Comparison of ENCODE assay signal across 16 cellular contexts in genomic region chr10:70586348-70586930, GRCh38. TPM values are rescaled to one million over a fixed set of nuclear protein-coding genes. Genes with fewer than 3 reads are reported as not detected.
"Had no signal": no experiment of that assay in that cellular context is flagged by ENCODE, and none has a peak within 500 bp of the region (broad histone marks: within the 10 kb centered on the region; RNA-seq: fewer than 3 reads in every experiment).

No MANE protein-coding gene starts in this region.

- H3K9ac ChIP-seq: SK-N-SH had no signal

- H3K36me3 Mint-ChIP-seq: activated naive CD4-positive, alpha-beta T cell treated with anti-CD3 and anti-CD28 coated beads, Interleukin-2, amount 50 U/mL, for 24 hours had no signal

- H3K9me3 Mint-ChIP-seq: activated naive CD4-positive, alpha-beta T cell treated with anti-CD3 and anti-CD28 coated beads, Interleukin-2, amount 50 U/mL, for 24 hours had no signal

- DNase-seq: activated CD4-positive, alpha-beta T cell treated with anti-CD3 and anti-CD28 coated beads for 4 hours; mammary epithelial cell; SK-N-SH; stimulated activated CD4-positive, alpha-beta T cell treated with anti-CD3 and anti-CD28 coated beads, Interleukin-12 subunit alpha, Interleukin-12 subunit beta, amount 100 ng/mL, for 4 hours; stimulated activated naive CD4-positive, alpha-beta T cell treated with Interleukin-2 at 50 U/mL for 16 hours; T-helper 1 cell; testis had no signal

- H3K27me3 ChIP-seq: breast epithelium, esophagus muscularis mucosa, testis, upper lobe of right lung had no signal

- H3K4me1 Mint-ChIP-seq: activated naive CD4-positive, alpha-beta T cell treated with anti-CD3 and anti-CD28 coated beads, Interleukin-2, amount 50 U/mL, for 24 hours had no signal

- H3K4me1 ChIP-seq: breast epithelium had no signal

- H3K4me3 Mint-ChIP-seq: activated naive CD4-positive, alpha-beta T cell treated with anti-CD3 and anti-CD28 coated beads, Interleukin-2, amount 50 U/mL, for 24 hours had no signal

- H3K27ac ChIP-seq: breast epithelium, esophagus muscularis mucosa, testis, upper lobe of right lung, VCaP had no signal

- H3K9me3 ChIP-seq: breast epithelium, esophagus muscularis mucosa, SK-N-SH, testis, upper lobe of right lung had no signal

- H3K4me2 ChIP-seq: SK-N-SH had no signal

- H3K27me3 Mint-ChIP-seq: activated naive CD4-positive, alpha-beta T cell treated with anti-CD3 and anti-CD28 coated beads, Interleukin-2, amount 50 U/mL, for 24 hours had no signal

RNA-seq across cellular contexts. Expression of gene PRF1, which starts 16.1 kb away (rescaled TPM):
- total RNA-seq: chondrocyte, dermis microvascular lymphatic vessel endothelial cell, fibroblast of villous mesenchyme, mammary epithelial cell, osteocyte had no signal
